In genomic region chr2:43898958-43899346, GRCh38 we compare ENCODE assay signal across 1 cellular context.
TF ChIP-seq lines count a peak whose summit lies in the region.

No MANE protein-coding gene starts in this region.

TF ChIP-seq in IMR-90, 13 proteins besides CTCF, POLR2A, EP300 and RAD21 (continued from another document):
- no peak for TF ChIP-seq FOS (IDR thresholded peaks at IDR 0.05; ENCODE audit: low read depth, low read length)
- no peak for TF ChIP-seq BHLHE40 (IDR thresholded peaks at IDR 0.05; ENCODE audit: low read depth, low read length)
- TF ChIP-seq, protein P1, sequence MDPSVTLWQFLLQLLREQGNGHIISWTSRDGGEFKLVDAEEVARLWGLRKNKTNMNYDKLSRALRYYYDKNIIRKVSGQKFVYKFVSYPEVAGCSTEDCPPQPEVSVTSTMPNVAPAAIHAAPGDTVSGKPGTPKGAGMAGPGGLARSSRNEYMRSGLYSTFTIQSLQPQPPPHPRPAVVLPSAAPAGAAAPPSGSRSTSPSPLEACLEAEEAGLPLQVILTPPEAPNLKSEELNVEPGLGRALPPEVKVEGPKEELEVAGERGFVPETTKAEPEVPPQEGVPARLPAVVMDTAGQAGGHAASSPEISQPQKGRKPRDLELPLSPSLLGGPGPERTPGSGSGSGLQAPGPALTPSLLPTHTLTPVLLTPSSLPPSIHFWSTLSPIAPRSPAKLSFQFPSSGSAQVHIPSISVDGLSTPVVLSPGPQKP (IDR thresholded peaks at IDR 0.05; ENCODE audit: borderline replicate concordance, low read depth, low read length) = no peak
- TF ChIP-seq MAZ (IDR thresholded peaks at IDR 0.05; ENCODE audit: borderline replicate concordance, low read depth, low read length) = no peak
- no peak for TF ChIP-seq USF2 (IDR thresholded peaks at IDR 0.05; ENCODE audit: low read depth, low read length)
- no peak for TF ChIP-seq RFX5 (IDR thresholded peaks at IDR 0.05; ENCODE audit: low read depth, low read length)
